Comparison of ENCODE assay signal across 18 cellular contexts in the genomic region with DNA sequence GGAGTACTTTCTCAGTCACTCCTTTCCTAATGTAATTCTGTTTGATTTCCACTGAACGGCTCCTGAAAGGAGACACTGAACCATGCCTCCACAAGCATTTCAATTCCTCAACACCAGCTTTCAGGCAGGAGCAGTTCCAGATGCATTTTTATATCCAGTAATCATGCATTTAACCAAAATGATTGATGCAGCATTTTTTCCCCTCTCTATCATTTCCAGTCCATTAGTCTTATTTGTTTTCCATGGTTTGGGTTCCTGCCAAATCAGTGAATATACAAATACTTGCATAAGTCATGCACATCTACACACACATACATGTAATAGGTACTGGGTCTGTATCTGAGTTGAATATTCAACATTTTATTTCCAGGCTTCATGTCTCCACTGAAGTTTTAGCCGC.
DNase-seq lines count a peak whose midpoint lies in the region; ATAC-seq lines count a peak whose summit lies in the region.
"Had no signal": no experiment of that assay in that cellular context is flagged by ENCODE, and none has a peak within 500 bp of the region (broad histone marks: within the 10 kb centered on the region; RNA-seq: fewer than 3 reads in every experiment).

No MANE protein-coding gene starts in this region.

- intact Hi-C loops in Right ventricle myocardium superior (cut with DNase I): no loop called here

- H3K27ac ChIP-seq in substantia nigra (ENCODE audit: low read depth, low read length, poor library complexity, severe bottlenecking): no peak overlapping the region

- ATAC-seq in HG02763 (IDR thresholded peaks at IDR 0.05; ENCODE audit: unreplicated experiment) (no peak), Right ventricle myocardium superior (ENCODE audit: poor library complexity) (no peak)
- ATAC-seq: left colon had no signal

- peak; percentile 43 for DNase-seq in DMS79 (lab: John Stamatoyannopoulos, UW)
- peak; percentile 21 for DNase-seq in NCI-H1048 (lab: John Stamatoyannopoulos, UW)
- peak; percentile 72 for DNase-seq in amniotic epithelial cell (ENCODE audit: low read depth)
- DNase-seq in iris pigment epithelial cell (ENCODE audit: low read depth): peak; percentile 28
- no peak for DNase-seq in substantia nigra (lab: John Stamatoyannopoulos, UW)
- DNase-seq in Right ventricle myocardium superior: no peak
- DNase-seq in glomerular visceral epithelial cell (ENCODE audit: extremely low spot score): no peak
- DNase-seq: activated B cell treated with CpG ODN at 0.5 μM for 24 hours; amniotic stem cell; Calu3; cerebellar nuclear complex; effector CD4-positive, alpha-beta T cell; foreskin melanocyte; left colon; NCI-H1694; small intestine; stimulated activated CD4-positive, alpha-beta T cell treated with anti-CD3 and anti-CD28 coated beads, Interleukin-4, amount 100 ng/mL, for 1 hour had no signal

Comparison
In these comparisons a context has a peak if more than half of its experiments do, and no peak if none do; other contexts are left out.
1. DNase-seq: peak in DMS79 (single experiment), NCI-H1048 (single experiment), amniotic epithelial cell (single experiment) and iris pigment epithelial cell (single experiment); none in substantia nigra (0 of 49), Right ventricle myocardium superior (single experiment) and glomerular visceral epithelial cell (single experiment).